ENCODE assay signal across 22 cellular contexts in the genomic region with DNA sequence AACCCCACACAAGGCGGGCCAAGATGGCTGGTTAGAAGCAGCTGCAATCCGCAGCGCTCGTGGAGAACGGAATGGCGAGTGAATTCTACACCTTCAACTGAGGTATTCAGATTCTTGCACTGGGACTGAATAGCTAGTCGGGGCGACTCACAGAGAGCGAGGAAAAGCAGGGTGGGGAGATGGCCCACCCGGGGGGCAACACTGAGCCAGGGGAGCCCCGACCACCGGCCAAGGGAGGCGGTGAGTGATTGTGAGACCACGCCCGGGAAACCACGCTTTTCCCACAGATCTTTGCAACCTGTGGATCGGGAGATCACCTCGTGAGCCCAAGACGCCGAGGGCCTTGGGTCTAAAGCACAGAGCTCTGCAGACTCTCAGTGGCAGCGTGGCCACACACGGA. TPM values are rescaled to one million over a fixed set of nuclear protein-coding genes. Genes with fewer than 3 reads are reported as not detected.
"Had no signal": no experiment of that assay in that cellular context is flagged by ENCODE, and none has a peak within 500 bp of the region (broad histone marks: within the 10 kb centered on the region; RNA-seq: fewer than 3 reads in every experiment).

No MANE protein-coding gene starts in this region.

- H3K9me3 ChIP-seq: mucosa of descending colon, ovary, spleen, tibial nerve, upper lobe of right lung had no signal

- H3K27ac Mint-ChIP-seq: naive thymus-derived CD8-positive, alpha-beta T cell; stimulated activated memory B cell treated with anti-CD40 and anti-IgM and Interleukin-4, amounts not matched to agents 10 μg/mL and 1 μg/mL and 100 μg/mL, for 72 hours; stimulated activated naive CD8-positive, alpha-beta T cell treated with anti-CD3 and anti-CD28 coated beads, Interleukin-15, Interleukin-2, amounts not matched to agents 100 ng/mL and 50 ng/mL, for 24 hours had no signal

- H3K4me1 ChIP-seq: heart right ventricle, tibial nerve, upper lobe of right lung had no signal

- H3K27me3 ChIP-seq: heart right ventricle, ovary, spleen, tibial nerve, upper lobe of right lung had no signal

- H3K36me3 ChIP-seq: ovary, upper lobe of right lung had no signal

- H3K4me3 Mint-ChIP-seq: naive thymus-derived CD8-positive, alpha-beta T cell; stimulated activated memory B cell treated with anti-CD40 and anti-IgM and Interleukin-4, amounts not matched to agents 10 μg/mL and 1 μg/mL and 100 μg/mL, for 72 hours; stimulated activated naive CD8-positive, alpha-beta T cell treated with anti-CD3 and anti-CD28 coated beads, Interleukin-15, Interleukin-2, amounts not matched to agents 100 ng/mL and 50 ng/mL, for 24 hours had no signal

- DNase-seq: effector CD4-positive, alpha-beta T cell; heart right ventricle; hypothalamus; kidney glomerular epithelial cell; mammary epithelial cell; mucosa of descending colon; ovary; right cardiac atrium; spleen; stimulated activated CD4-positive, alpha-beta T cell treated with anti-CD3 and anti-CD28 coated beads, Interleukin-1b, Interleukin-23, amount 100 ng/mL, for 48 hours; upper lobe of right lung had no signal

- H3K27me3 Mint-ChIP-seq: naive thymus-derived CD8-positive, alpha-beta T cell; stimulated activated memory B cell treated with anti-CD40 and anti-IgM and Interleukin-4, amounts not matched to agents 10 μg/mL and 1 μg/mL and 100 μg/mL, for 72 hours; stimulated activated naive CD8-positive, alpha-beta T cell treated with anti-CD3 and anti-CD28 coated beads, Interleukin-15, Interleukin-2, amounts not matched to agents 100 ng/mL and 50 ng/mL, for 24 hours had no signal

- ATAC-seq: esophagus mucosa; mucosa of descending colon; naive thymus-derived CD8-positive, alpha-beta T cell; stimulated activated memory B cell treated with anti-CD40 and anti-IgM and Interleukin-4, amounts not matched to agents 10 μg/mL and 1 μg/mL and 100 μg/mL, for 72 hours had no signal

- H3K9me3 Mint-ChIP-seq: naive thymus-derived CD8-positive, alpha-beta T cell; stimulated activated memory B cell treated with anti-CD40 and anti-IgM and Interleukin-4, amounts not matched to agents 10 μg/mL and 1 μg/mL and 100 μg/mL, for 72 hours; stimulated activated naive CD8-positive, alpha-beta T cell treated with anti-CD3 and anti-CD28 coated beads, Interleukin-15, Interleukin-2, amounts not matched to agents 100 ng/mL and 50 ng/mL, for 24 hours had no signal

- H3K4me3 ChIP-seq: coronary artery, heart right ventricle, mucosa of descending colon, ovary, spleen, tibial nerve, upper lobe of right lung had no signal

- H3K27ac ChIP-seq: coronary artery, heart right ventricle, ovary, spleen, tibial nerve, upper lobe of right lung had no signal

RNA-seq across cellular contexts. Expression of gene BCL2L10, which starts 50.3 kb away (rescaled TPM):
- total RNA-seq: glomerular endothelial cell, heart right ventricle, mesenteric fat pad, posterior vena cava, right cardiac atrium, tibial nerve, upper lobe of right lung had no signal
- polyA plus RNA-seq: fibroblast of lung; naive thymus-derived CD8-positive, alpha-beta T cell; neural cell had no signal
